ENCODE assay signal across 10 cellular contexts in the genomic region with DNA sequence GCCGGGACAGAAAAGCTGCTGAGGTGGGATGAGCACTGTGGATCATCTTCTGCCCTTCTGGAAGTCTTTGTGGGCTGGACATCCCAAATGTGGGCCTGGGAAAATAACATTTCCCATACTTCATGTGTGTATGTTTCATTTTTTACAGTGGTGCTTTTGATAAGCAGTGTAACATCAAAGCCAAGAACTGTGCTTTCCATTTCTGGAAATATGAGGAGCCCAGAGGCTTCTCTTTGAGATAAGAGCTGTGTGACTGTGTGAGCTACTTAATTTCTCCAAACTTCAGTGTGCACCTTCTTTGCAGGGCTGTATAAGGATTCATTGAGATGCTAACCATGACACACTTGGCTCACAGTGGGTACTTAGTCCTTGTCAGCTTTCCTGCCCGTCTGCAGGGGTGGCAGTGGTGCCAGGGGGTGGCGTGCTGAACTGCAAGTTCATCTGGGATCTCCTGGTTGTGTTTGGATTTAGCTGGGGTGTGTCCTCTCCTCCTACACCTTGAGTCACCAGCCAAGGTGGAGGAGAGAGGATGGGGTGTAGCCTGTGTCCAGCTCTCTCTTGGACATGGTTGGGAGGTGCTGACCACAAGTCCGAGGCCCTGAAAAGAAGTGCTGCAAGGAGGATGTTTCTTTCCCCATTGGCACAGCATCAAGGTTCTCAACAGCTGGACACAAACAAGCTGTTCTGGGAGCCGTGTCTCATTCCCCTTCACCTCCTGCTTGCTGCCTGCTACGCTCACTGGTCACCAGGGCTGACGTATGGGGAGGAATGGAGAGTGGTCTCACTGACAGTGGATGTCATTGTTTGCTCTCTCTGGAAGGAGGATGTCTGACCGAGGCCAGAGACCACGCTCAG.
DNase-seq lines count a peak whose midpoint lies in the region; ATAC-seq, FAIRE-seq and TF ChIP-seq lines count a peak whose summit lies in the region.
"Had no signal": no experiment of that assay in that cellular context is flagged by ENCODE, and none has a peak within 500 bp of the region (broad histone marks: within the 10 kb centered on the region; RNA-seq: fewer than 3 reads in every experiment).

No MANE protein-coding gene starts in this region.

- no peaks in the 10 kb centered on the region for H3K27me3 ChIP-seq in astrocyte (ENCODE audit: insufficient read depth, low read length)
- H3K27me3 ChIP-seq in right cardiac atrium (ENCODE audit: control insufficient read depth, insufficient read depth) = no peaks in the 10 kb centered on the region

- WGBS in right cardiac atrium = 49% methylated on average over 9 of the region's 9 CpGs

- H3K4me2 ChIP-seq in astrocyte (ENCODE audit: low read length) = peak overlapping the region; percentile 79

- no peak for FAIRE-seq in astrocyte (lab: Jason Lieb, UNC)

- H3K4me3 ChIP-seq in astrocyte (ENCODE audit: insufficient read depth, low read depth, low read length) (peak overlapping the region; percentile 2), right cardiac atrium (ENCODE audit: low read length) (no peak overlapping the region)

- H3K27ac ChIP-seq in astrocyte (ENCODE audit: low read depth, low read length) (peak overlapping the region; percentile 6), right cardiac atrium (ENCODE audit: low read length) (peak overlapping the region; percentile 43)

- H3K4me1 Mint-ChIP-seq in astrocyte (ENCODE audit: low read depth, unreplicated experiment) = peaks cover 72% of the 10 kb centered on the region

- no peaks in the 10 kb centered on the region for H3K27me3 Mint-ChIP-seq in astrocyte (ENCODE audit: low read depth, unreplicated experiment)

- intact Hi-C loops in right cardiac atrium (cut with DNase I) (loop anchor here in 2 of 4 donors (5.0 to 10.0 kb wide), 2 partner anchors 119 to 136 kb away; no protein-coding TSS in a partner anchor), sciatic nerve (cut with DNase I) (loop anchor here (10.0 kb wide), 1 partner anchor 129 kb away; no protein-coding TSS in a partner anchor)

- peak overlapping the region; percentile 63 for H3K9ac ChIP-seq in astrocyte (ENCODE audit: low read length)

- H3K36me3 ChIP-seq in astrocyte (ENCODE audit: insufficient read depth, low read length) = no peaks in the 10 kb centered on the region

- H3K4me1 ChIP-seq in astrocyte (ENCODE audit: insufficient read depth, low read length) (peaks cover 75% of the 10 kb centered on the region), right cardiac atrium (ENCODE audit: control insufficient read depth, insufficient read depth, low read length) (peaks cover 40% of the 10 kb centered on the region)

- no peak for TF ChIP-seq CTCF in astrocyte (IDR thresholded peaks at IDR 0.05; ENCODE audit: insufficient read depth, low read depth, low read length)

- H2AFZ ChIP-seq in astrocyte (ENCODE audit: low read depth, low read length) = no peak overlapping the region

- H3K36me3 Mint-ChIP-seq in astrocyte (ENCODE audit: low read depth, unreplicated experiment) = peaks cover 4% of the 10 kb centered on the region

- DNase-seq in H4 (ENCODE audit: low spot score) = peak; percentile 65
- peak; percentile 80 for DNase-seq in astrocyte (ENCODE audit: low read depth)
- peak; percentile 41 to 69 (median 61) for DNase-seq in right cardiac atrium
- no peak for DNase-seq in sciatic nerve (ENCODE audit: low spot score)
- DNase-seq in stimulated activated CD4-positive, alpha-beta T cell treated with anti-CD3 and anti-CD28 coated beads, Interleukin-4, amount 100 ng/mL, for 1 hour = no peak
- no peak for DNase-seq in NCI-H2171 (lab: John Stamatoyannopoulos, UW)
- no peak for DNase-seq in NK-92 treated with Interleukin-12 subunit alpha and Interleukin-12 subunit beta, amount 100 ng/mL, for 24 hours (lab: John Stamatoyannopoulos, UW)
- DNase-seq: activated T-cell treated with anti-CD3 and anti-CD28 coated beads, Interleukin-2, amount 50 U/mL, for 4 hours; SHP77 treated with DMSO at 0.1 percent for 48 hours had no signal

- no peaks in the 10 kb centered on the region for H3K9me3 ChIP-seq in astrocyte (ENCODE audit: insufficient read depth, low read depth, low read length)
- no peaks in the 10 kb centered on the region for H3K9me3 ChIP-seq in right cardiac atrium (ENCODE audit: control insufficient read depth, low read length)

- peaks cover 92% of the 10 kb centered on the region for H3K79me2 ChIP-seq in astrocyte (ENCODE audit: insufficient read depth, low read length)

- H3K27ac Mint-ChIP-seq in astrocyte (ENCODE audit: unreplicated experiment) = peak overlapping the region; percentile 63

- H3K4me3 Mint-ChIP-seq in astrocyte (ENCODE audit: unreplicated experiment) = no peak overlapping the region
- H3K4me3 Mint-ChIP-seq: activated T-cell treated with anti-CD3 and anti-CD28 coated beads, Interleukin-2, amount 50 U/mL, for 4 hours had no signal

- peak; percentile 28 to 49 for ATAC-seq in right cardiac atrium
- peak; percentile 58 for ATAC-seq in sciatic nerve
- ATAC-seq in HG03159 (IDR thresholded peaks at IDR 0.05; ENCODE audit: unreplicated experiment) = no peak

- H3K9me3 Mint-ChIP-seq in astrocyte (ENCODE audit: unreplicated experiment) = no peaks in the 10 kb centered on the region
- H3K9me3 Mint-ChIP-seq: activated T-cell treated with anti-CD3 and anti-CD28 coated beads, Interleukin-2, amount 50 U/mL, for 4 hours had no signal

- H4K20me1 ChIP-seq in astrocyte (ENCODE audit: insufficient read depth, low read length) = peaks cover 93% of the 10 kb centered on the region

Comparison
In these comparisons a context has a peak if more than half of its experiments do, and no peak if none do; other contexts are left out.
1. DNase-seq: peak in H4 (single experiment), astrocyte (single experiment) and right cardiac atrium (3 of 3); none in sciatic nerve (single experiment), stimulated activated CD4-positive, alpha-beta T cell treated with anti-CD3 and anti-CD28 coated beads, Interleukin-4, amount 100 ng/mL, for 1 hour (single experiment), NCI-H2171 (single experiment) and NK-92 treated with Interleukin-12 subunit alpha and Interleukin-12 subunit beta, amount 100 ng/mL, for 24 hours (single experiment).